34 cellular contexts compared by ENCODE assay signal in genomic region chr6:3308106-3308505, GRCh38.
"Had no signal": no experiment of that assay in that cellular context is flagged by ENCODE, and none has a peak within 500 bp of the region (broad histone marks: within the 10 kb centered on the region; RNA-seq: fewer than 3 reads in every experiment).

No MANE protein-coding gene starts in this region.

- ATAC-seq: activated naive CD4-positive, alpha-beta T cell treated with anti-CD3 and anti-CD28 coated beads, Interleukin-2, amount 50 U/mL, for 72 hours; activated T-cell treated with anti-CD3 and anti-CD28 coated beads, Interleukin-2, amount 50 U/mL, for 4 hours; body of pancreas; Right ventricle myocardium inferior had no signal

- H3K9me3 ChIP-seq: adrenal gland, body of pancreas, breast epithelium, MG63 had no signal

- H3K4me3 ChIP-seq: adrenal gland, body of pancreas, breast epithelium, MG63, PC-9 had no signal

- H3K4me1 ChIP-seq: adrenal gland, breast epithelium had no signal

- DNase-seq: activated CD4-positive, alpha-beta memory T cell treated with anti-CD3 and anti-CD28 coated beads, Interleukin-2, amount 10 ng/mL, durations not matched to agents 7 days and 5 days; activated CD4-positive, alpha-beta T cell treated with anti-CD3 and anti-CD28 coated beads for 1 hour; activated CD4-positive, alpha-beta T cell treated with anti-CD3 and anti-CD28 coated beads for 48 hours; activated CD4-positive, CD25-positive, alpha-beta regulatory T cell; activated gamma-delta T cell treated with Interleukin-2 at 50 U/mL for 16 hours; activated naive CD4-positive, alpha-beta T cell treated with anti-CD3 and anti-CD28 coated beads for 36 hours; activated T-cell treated with anti-CD3 and anti-CD28 coated beads for 4 hours; activated T-cell treated with anti-CD3 and anti-CD28 coated beads, Interleukin-2, amount 50 U/mL, for 4 hours; adrenal gland; body of pancreas; cerebellar nuclear complex; Kasumi-1; KG1; MG63; NCI-H1048; NCI-H1417; NCI-H146; NCI-H187; NCI-H2081; NCI-H226; NCI-H446 treated with DMSO at 0.1 percent for 48 hours; NCI-H69; PC-9; SIG-M5; SW 1271; T-helper 1 cell; T-helper 2 cell; T-helper 9 cell had no signal

- H3K27ac ChIP-seq: adrenal gland, breast epithelium, PC-9, RWPE1, VCaP had no signal

- H3K36me3 ChIP-seq: adrenal gland, breast epithelium, MG63 had no signal

- H3K27ac Mint-ChIP-seq: activated CD4-positive, alpha-beta memory T cell treated with anti-CD3 and anti-CD28 coated beads, Interleukin-2, amount 10 ng/mL, durations not matched to agents 7 days and 5 days; activated naive CD4-positive, alpha-beta T cell treated with anti-CD3 and anti-CD28 coated beads for 36 hours; activated naive CD4-positive, alpha-beta T cell treated with anti-CD3 and anti-CD28 coated beads, Interleukin-2, amount 50 U/mL, for 72 hours; activated T-helper 1 cell treated with anti-CD3 and anti-CD28 coated beads, Interleukin-12 subunit alpha, Interleukin-12 subunit beta, Interleukin-2, Interleukin-4 antibody, amounts not matched to agents 30 ng/mL and 10 ng/mL and 1 ng/mL, durations not matched to agents 14 hours and 24 hours and 36 hours had no signal

- H3K27me3 ChIP-seq: adrenal gland, body of pancreas, breast epithelium, MG63 had no signal

- H3K27me3 Mint-ChIP-seq: activated CD4-positive, alpha-beta memory T cell treated with anti-CD3 and anti-CD28 coated beads, Interleukin-2, amount 10 ng/mL, durations not matched to agents 7 days and 5 days had no signal

- H3K9me3 Mint-ChIP-seq: activated naive CD4-positive, alpha-beta T cell treated with anti-CD3 and anti-CD28 coated beads for 36 hours; activated naive CD4-positive, alpha-beta T cell treated with anti-CD3 and anti-CD28 coated beads, Interleukin-2, amount 50 U/mL, for 72 hours; activated T-helper 1 cell treated with anti-CD3 and anti-CD28 coated beads, Interleukin-12 subunit alpha, Interleukin-12 subunit beta, Interleukin-2, Interleukin-4 antibody, amounts not matched to agents 30 ng/mL and 10 ng/mL and 1 ng/mL, durations not matched to agents 14 hours and 24 hours and 36 hours had no signal

- H3K4me1 Mint-ChIP-seq: activated CD4-positive, alpha-beta memory T cell treated with anti-CD3 and anti-CD28 coated beads, Interleukin-2, amount 10 ng/mL, durations not matched to agents 7 days and 5 days had no signal

- H3K4me3 Mint-ChIP-seq: activated CD4-positive, alpha-beta memory T cell treated with anti-CD3 and anti-CD28 coated beads, Interleukin-2, amount 10 ng/mL, durations not matched to agents 7 days and 5 days; activated naive CD4-positive, alpha-beta T cell treated with anti-CD3 and anti-CD28 coated beads for 36 hours; activated T-cell treated with anti-CD3 and anti-CD28 coated beads, Interleukin-2, amount 50 U/mL, for 4 hours; activated T-helper 1 cell treated with anti-CD3 and anti-CD28 coated beads, Interleukin-12 subunit alpha, Interleukin-12 subunit beta, Interleukin-2, Interleukin-4 antibody, amounts not matched to agents 30 ng/mL and 10 ng/mL and 1 ng/mL, durations not matched to agents 14 hours and 24 hours and 36 hours had no signal
